1 cellular context compared by ENCODE assay signal in the genomic region with DNA sequence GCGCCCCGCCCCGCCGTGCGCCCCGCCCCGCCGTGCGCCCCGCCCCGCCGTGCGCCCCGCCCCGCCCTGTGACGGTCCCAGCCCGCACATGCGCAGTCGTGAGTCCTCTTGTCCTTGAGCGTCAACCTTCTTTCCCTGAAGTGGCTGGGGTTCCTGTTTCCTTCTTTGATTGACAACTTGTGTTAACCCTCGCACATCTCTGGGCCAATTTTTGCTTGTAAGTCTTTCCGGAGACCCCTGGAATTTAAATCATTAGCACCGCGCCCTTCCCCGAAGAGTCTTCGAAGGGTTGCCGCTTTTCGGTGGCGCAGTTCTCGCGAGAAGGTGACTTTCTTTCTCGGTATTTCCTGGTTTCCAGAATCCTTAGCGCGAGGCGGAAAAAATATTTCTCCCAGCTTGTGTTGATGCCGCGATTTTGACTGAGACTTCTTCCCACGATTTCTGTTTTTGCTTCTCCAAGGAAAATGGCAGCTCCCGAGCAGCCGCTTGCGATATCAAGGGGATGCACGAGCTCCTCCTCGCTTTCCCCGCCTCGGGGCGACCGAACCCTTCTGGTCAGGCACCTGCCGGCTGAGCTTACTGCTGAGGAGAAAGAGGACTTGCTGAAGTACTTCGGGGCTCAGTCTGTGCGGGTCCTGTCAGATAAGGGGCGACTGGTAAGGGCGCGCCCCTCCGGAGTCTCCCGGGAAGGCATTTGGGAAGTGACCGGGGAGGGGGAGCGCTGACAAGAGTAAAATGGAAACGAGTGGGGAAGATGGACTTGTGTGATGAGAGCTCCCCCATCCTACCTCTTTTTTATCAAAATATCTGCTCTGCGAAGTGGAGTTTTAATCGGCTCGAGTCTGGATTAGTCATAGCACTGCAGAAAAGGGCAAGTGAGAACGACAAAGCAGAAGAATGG.
TF ChIP-seq lines count a peak whose summit lies in the region.

A gene with protein sequence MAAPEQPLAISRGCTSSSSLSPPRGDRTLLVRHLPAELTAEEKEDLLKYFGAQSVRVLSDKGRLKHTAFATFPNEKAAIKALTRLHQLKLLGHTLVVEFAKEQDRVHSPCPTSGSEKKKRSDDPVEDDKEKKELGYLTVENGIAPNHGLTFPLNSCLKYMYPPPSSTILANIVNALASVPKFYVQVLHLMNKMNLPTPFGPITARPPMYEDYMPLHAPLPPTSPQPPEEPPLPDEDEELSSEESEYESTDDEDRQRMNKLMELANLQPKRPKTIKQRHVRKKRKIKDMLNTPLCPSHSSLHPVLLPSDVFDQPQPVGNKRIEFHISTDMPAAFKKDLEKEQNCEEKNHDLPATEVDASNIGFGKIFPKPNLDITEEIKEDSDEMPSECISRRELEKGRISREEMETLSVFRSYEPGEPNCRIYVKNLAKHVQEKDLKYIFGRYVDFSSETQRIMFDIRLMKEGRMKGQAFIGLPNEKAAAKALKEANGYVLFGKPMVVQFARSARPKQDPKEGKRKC (plus strand): TSS at position 93 of the 901 bp plus-strand sequence. CDS start 372 bp downstream, at position 465.

TF ChIP-seq in HepG2, 621 proteins besides CTCF, POLR2A, EP300 and RAD21 (continued from another document and continues in another):
- TF ChIP-seq, protein P1, sequence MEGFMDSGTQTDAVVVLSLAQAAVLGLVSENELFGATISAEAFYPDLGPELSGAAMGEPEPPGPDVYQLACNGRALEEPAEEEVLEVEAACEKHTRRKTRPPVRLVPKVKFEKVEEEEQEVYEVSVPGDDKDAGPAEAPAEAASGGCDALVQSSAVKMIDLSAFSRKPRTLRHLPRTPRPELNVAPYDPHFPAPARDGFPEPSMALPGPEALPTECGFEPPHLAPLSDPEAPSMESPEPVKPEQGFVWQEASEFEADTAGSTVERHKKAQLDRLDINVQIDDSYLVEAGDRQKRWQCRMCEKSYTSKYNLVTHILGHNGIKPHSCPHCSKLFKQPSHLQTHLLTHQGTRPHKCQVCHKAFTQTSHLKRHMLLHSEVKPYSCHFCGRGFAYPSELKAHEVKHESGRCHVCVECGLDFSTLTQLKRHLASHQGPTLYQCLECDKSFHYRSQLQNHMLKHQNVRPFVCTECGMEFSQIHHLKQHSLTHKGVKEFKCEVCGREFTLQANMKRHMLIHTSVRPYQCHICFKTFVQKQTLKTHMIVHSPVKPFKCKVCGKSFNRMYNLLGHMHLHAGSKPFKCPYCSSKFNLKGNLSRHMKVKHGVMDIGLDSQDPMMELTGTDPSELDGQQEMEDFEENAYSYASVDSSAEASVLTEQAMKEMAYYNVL (CRISPR knock-in tag; IDR thresholded peaks at IDR 0.05; ENCODE audit: borderline replicate concordance), result no peak
- TF ChIP-seq HNRNPLL (IDR thresholded peaks at IDR 0.05; ENCODE audit: low read depth, low read length, poor library complexity, severe bottlenecking) (no peak), ZFAT (CRISPR knock-in tag; conservative IDR thresholded peaks at IDR 0.05) (no peak), ZNF841 (CRISPR knock-in tag; IDR thresholded peaks at IDR 0.05; ENCODE audit: borderline replicate concordance) (no peak), ZNF451 (CRISPR knock-in tag; IDR thresholded peaks at IDR 0.05) (no peak), TGIF2 (CRISPR knock-in tag; IDR thresholded peaks at IDR 0.05) (no peak), MYNN (CRISPR knock-in tag; IDR thresholded peaks at IDR 0.05; ENCODE audit: low read depth) (no peak), ZNF737 (CRISPR knock-in tag; IDR thresholded peaks at IDR 0.05; ENCODE audit: borderline replicate concordance) (no peak), DMAP1 (CRISPR knock-in tag; IDR thresholded peaks at IDR 0.05) (peak; percentile 51; the same call in 1 of the 2 replicates), CCDC6 (CRISPR knock-in tag; IDR thresholded peaks at IDR 0.05) (no peak), ZSCAN9 (CRISPR knock-in tag; IDR thresholded peaks at IDR 0.05; ENCODE audit: borderline replicate concordance) (no peak), TBX2 (CRISPR knock-in tag; IDR thresholded peaks at IDR 0.05; ENCODE audit: borderline replicate concordance) (0 out of 2 replicates have a peak, but pooled peaks have one; percentile 29), HOXA5 (CRISPR knock-in tag; IDR thresholded peaks at IDR 0.05) (no peak), ZNF678 (CRISPR knock-in tag; IDR thresholded peaks at IDR 0.05) (no peak), ZNF33B (CRISPR knock-in tag; IDR thresholded peaks at IDR 0.05) (0 out of 2 replicates have a peak, but pooled peaks have one; percentile 21), CHD2 (IDR thresholded peaks at IDR 0.05; ENCODE audit: low read depth, low read length) (peak; percentile 97), NKX3-1 (CRISPR knock-in tag; IDR thresholded peaks at IDR 0.05) (no peak), ZNF788 (CRISPR knock-in tag; IDR thresholded peaks at IDR 0.05; ENCODE audit: borderline replicate concordance) (no peak), ZNF430 (CRISPR knock-in tag; IDR thresholded peaks at IDR 0.05) (0 out of 2 replicates have a peak, but pooled peaks have one; percentile 54), WIZ (CRISPR knock-in tag; IDR thresholded peaks at IDR 0.05) (0 out of 2 replicates have a peak, but pooled peaks have one; percentile 58), CENPT (CRISPR knock-in tag; IDR thresholded peaks at IDR 0.05; ENCODE audit: low read depth) (no peak), PLRG1 (conservative IDR thresholded peaks at IDR 0.05) (no peak), MED1 (CRISPR knock-in tag; IDR thresholded peaks at IDR 0.05) (no peak), NFYC (CRISPR knock-in tag; IDR thresholded peaks at IDR 0.05) (no peak), TP53 (CRISPR knock-in tag; conservative IDR thresholded peaks at IDR 0.05) (0 out of 2 replicates have a peak, but pooled peaks have one; percentile 33), ZNF17 (CRISPR knock-in tag; IDR thresholded peaks at IDR 0.05) (no peak), U2AF1 (optimal IDR thresholded peaks at IDR 0.05; ENCODE audit: low read depth, low read length) (no peak), KMT2B (CRISPR knock-in tag; IDR thresholded peaks at IDR 0.05) (peak; percentile 83)
- TF ChIP-seq, protein P2, sequence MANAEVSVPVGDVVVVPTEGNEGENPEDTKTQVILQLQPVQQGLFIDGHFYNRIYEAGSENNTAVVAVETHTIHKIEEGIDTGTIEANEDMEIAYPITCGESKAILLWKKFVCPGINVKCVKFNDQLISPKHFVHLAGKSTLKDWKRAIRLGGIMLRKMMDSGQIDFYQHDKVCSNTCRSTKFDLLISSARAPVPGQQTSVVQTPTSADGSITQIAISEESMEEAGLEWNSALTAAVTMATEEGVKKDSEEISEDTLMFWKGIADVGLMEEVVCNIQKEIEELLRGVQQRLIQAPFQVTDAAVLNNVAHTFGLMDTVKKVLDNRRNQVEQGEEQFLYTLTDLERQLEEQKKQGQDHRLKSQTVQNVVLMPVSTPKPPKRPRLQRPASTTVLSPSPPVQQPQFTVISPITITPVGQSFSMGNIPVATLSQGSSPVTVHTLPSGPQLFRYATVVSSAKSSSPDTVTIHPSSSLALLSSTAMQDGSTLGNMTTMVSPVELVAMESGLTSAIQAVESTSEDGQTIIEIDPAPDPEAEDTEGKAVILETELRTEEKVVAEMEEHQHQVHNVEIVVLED (CRISPR knock-in tag; IDR thresholded peaks at IDR 0.05; ENCODE audit: borderline replicate concordance), result peak; percentile 58; the same call in 1 of the 2 replicates
- TF ChIP-seq, protein P3, sequence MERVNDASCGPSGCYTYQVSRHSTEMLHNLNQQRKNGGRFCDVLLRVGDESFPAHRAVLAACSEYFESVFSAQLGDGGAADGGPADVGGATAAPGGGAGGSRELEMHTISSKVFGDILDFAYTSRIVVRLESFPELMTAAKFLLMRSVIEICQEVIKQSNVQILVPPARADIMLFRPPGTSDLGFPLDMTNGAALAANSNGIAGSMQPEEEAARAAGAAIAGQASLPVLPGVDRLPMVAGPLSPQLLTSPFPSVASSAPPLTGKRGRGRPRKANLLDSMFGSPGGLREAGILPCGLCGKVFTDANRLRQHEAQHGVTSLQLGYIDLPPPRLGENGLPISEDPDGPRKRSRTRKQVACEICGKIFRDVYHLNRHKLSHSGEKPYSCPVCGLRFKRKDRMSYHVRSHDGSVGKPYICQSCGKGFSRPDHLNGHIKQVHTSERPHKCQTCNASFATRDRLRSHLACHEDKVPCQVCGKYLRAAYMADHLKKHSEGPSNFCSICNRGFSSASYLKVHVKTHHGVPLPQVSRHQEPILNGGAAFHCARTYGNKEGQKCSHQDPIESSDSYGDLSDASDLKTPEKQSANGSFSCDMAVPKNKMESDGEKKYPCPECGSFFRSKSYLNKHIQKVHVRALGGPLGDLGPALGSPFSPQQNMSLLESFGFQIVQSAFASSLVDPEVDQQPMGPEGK (CRISPR knock-in tag; IDR thresholded peaks at IDR 0.05), result no peak
- TF ChIP-seq, protein P4, sequence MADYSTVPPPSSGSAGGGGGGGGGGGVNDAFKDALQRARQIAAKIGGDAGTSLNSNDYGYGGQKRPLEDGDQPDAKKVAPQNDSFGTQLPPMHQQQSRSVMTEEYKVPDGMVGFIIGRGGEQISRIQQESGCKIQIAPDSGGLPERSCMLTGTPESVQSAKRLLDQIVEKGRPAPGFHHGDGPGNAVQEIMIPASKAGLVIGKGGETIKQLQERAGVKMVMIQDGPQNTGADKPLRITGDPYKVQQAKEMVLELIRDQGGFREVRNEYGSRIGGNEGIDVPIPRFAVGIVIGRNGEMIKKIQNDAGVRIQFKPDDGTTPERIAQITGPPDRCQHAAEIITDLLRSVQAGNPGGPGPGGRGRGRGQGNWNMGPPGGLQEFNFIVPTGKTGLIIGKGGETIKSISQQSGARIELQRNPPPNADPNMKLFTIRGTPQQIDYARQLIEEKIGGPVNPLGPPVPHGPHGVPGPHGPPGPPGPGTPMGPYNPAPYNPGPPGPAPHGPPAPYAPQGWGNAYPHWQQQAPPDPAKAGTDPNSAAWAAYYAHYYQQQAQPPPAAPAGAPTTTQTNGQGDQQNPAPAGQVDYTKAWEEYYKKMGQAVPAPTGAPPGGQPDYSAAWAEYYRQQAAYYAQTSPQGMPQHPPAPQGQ (CRISPR knock-in tag; IDR thresholded peaks at IDR 0.05; ENCODE audit: borderline replicate concordance), result no peak
- TF ChIP-seq, protein P5, sequence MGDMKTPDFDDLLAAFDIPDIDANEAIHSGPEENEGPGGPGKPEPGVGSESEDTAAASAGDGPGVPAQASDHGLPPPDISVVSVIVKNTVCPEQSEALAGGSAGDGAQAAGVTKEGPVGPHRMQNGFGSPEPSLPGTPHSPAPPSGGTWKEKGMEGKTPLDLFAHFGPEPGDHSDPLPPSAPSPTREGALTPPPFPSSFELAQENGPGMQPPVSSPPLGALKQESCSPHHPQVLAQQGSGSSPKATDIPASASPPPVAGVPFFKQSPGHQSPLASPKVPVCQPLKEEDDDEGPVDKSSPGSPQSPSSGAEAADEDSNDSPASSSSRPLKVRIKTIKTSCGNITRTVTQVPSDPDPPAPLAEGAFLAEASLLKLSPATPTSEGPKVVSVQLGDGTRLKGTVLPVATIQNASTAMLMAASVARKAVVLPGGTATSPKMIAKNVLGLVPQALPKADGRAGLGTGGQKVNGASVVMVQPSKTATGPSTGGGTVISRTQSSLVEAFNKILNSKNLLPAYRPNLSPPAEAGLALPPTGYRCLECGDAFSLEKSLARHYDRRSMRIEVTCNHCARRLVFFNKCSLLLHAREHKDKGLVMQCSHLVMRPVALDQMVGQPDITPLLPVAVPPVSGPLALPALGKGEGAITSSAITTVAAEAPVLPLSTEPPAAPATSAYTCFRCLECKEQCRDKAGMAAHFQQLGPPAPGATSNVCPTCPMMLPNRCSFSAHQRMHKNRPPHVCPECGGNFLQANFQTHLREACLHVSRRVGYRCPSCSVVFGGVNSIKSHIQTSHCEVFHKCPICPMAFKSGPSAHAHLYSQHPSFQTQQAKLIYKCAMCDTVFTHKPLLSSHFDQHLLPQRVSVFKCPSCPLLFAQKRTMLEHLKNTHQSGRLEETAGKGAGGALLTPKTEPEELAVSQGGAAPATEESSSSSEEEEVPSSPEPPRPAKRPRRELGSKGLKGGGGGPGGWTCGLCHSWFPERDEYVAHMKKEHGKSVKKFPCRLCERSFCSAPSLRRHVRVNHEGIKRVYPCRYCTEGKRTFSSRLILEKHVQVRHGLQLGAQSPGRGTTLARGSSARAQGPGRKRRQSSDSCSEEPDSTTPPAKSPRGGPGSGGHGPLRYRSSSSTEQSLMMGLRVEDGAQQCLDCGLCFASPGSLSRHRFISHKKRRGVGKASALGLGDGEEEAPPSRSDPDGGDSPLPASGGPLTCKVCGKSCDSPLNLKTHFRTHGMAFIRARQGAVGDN (CRISPR knock-in tag; IDR thresholded peaks at IDR 0.05), result peak; percentile 70
- TF ChIP-seq, protein P6, sequence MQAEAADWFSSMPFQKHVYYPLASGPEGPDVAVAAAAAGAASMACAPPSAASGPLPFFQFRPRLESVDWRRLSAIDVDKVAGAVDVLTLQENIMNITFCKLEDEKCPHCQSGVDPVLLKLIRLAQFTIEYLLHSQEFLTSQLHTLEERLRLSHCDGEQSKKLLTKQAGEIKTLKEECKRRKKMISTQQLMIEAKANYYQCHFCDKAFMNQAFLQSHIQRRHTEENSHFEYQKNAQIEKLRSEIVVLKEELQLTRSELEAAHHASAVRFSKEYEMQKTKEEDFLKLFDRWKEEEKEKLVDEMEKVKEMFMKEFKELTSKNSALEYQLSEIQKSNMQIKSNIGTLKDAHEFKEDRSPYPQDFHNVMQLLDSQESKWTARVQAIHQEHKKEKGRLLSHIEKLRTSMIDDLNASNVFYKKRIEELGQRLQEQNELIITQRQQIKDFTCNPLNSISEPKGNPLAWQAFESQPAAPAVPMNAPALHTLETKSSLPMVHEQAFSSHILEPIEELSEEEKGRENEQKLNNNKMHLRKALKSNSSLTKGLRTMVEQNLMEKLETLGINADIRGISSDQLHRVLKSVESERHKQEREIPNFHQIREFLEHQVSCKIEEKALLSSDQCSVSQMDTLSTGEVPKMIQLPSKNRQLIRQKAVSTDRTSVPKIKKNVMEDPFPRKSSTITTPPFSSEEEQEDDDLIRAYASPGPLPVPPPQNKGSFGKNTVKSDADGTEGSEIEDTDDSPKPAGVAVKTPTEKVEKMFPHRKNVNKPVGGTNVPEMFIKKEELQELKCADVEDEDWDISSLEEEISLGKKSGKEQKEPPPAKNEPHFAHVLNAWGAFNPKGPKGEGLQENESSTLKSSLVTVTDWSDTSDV (CRISPR knock-in tag; IDR thresholded peaks at IDR 0.05), result peak; percentile 55; the same call in 1 of the 2 replicates
- TF ChIP-seq, protein P7, sequence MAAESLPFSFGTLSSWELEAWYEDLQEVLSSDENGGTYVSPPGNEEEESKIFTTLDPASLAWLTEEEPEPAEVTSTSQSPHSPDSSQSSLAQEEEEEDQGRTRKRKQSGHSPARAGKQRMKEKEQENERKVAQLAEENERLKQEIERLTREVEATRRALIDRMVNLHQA (CRISPR knock-in tag; IDR thresholded peaks at IDR 0.05), result no peak
- TF ChIP-seq, protein P8, sequence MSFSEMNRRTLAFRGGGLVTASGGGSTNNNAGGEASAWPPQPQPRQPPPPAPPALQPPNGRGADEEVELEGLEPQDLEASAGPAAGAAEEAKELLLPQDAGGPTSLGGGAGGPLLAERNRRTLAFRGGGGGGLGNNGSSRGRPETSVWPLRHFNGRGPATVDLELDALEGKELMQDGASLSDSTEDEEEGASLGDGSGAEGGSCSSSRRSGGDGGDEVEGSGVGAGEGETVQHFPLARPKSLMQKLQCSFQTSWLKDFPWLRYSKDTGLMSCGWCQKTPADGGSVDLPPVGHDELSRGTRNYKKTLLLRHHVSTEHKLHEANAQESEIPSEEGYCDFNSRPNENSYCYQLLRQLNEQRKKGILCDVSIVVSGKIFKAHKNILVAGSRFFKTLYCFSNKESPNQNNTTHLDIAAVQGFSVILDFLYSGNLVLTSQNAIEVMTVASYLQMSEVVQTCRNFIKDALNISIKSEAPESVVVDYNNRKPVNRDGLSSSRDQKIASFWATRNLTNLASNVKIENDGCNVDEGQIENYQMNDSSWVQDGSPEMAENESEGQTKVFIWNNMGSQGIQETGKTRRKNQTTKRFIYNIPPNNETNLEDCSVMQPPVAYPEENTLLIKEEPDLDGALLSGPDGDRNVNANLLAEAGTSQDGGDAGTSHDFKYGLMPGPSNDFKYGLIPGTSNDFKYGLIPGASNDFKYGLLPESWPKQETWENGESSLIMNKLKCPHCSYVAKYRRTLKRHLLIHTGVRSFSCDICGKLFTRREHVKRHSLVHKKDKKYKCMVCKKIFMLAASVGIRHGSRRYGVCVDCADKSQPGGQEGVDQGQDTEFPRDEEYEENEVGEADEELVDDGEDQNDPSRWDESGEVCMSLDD (CRISPR knock-in tag; IDR thresholded peaks at IDR 0.05; ENCODE audit: borderline replicate concordance), result no peak
